In genomic region chr2:156697906-156698305, GRCh38 we compare ENCODE assay signal across 8 cellular contexts.
"Had no signal": no experiment of that assay in that cellular context is flagged by ENCODE, and none has a peak within 500 bp of the region (broad histone marks: within the 10 kb centered on the region; RNA-seq: fewer than 3 reads in every experiment).

No MANE protein-coding gene starts in this region.

- H3K9me3 ChIP-seq: HAP-1 had no signal

- H3K4me2 ChIP-seq: GM23338 had no signal

- DNase-seq: GM23248, GOT3, H7, H9, HCEC 1CT, HFFc6 had no signal

- H2AFZ ChIP-seq: GM23248, GM23338 had no signal

- H3K4me3 ChIP-seq: GM23248, GM23338, HAP-1 had no signal

- H3K9ac ChIP-seq: GM23248 had no signal

- H3K27ac ChIP-seq: GM23248 had no signal

- H3K36me3 ChIP-seq: HAP-1 had no signal
